In genomic region chr11:63871962-63872832, GRCh38 we compare ENCODE assay signal across 8 cellular contexts. TPM values are rescaled to one million over a fixed set of nuclear protein-coding genes. Genes with fewer than 3 reads are reported as not detected.
A peak's percentile ranks its signal among the peaks of the same experiment; 100 is the strongest.
DNase-seq lines count a peak whose midpoint lies in the region; ATAC-seq and TF ChIP-seq lines count a peak whose summit lies in the region.

No MANE protein-coding gene starts in this region.

- H3K4me3 ChIP-seq in OCI-LY1 (ENCODE audit: low read depth, low read length, poor library complexity, severe bottlenecking): no peak overlapping the region
- no peak overlapping the region for H3K4me3 ChIP-seq in ovary

- H3K27ac ChIP-seq in OCI-LY1 (ENCODE audit: low read depth, low read length, poor library complexity, severe bottlenecking) (peak overlapping the region; percentile 64), ovary (peak overlapping the region in 1 of 2 donors; percentile 39)

- H3K4me1 ChIP-seq in OCI-LY1 (ENCODE audit: insufficient read depth, low read length, severe bottlenecking) (peaks cover 27% of the 10 kb centered on the region), ovary (ENCODE audit: insufficient read depth) (peaks cover 35% of the 10 kb centered on the region)

- no peak overlapping the region for H3K4me3 Mint-ChIP-seq in activated naive CD8-positive, alpha-beta T cell treated with anti-CD3 and anti-CD28 coated beads, Interleukin-2, amount 50 U/mL, for 24 hours

- H3K9me3 ChIP-seq in OCI-LY1 (ENCODE audit: low read length) (no peaks in the 10 kb centered on the region), ovary (no peaks in the 10 kb centered on the region)

- no peak overlapping the region for H3K9ac ChIP-seq in OCI-LY1 (ENCODE audit: low read length)

- no peaks in the 10 kb centered on the region for H3K9me3 Mint-ChIP-seq in activated naive CD8-positive, alpha-beta T cell treated with anti-CD3 and anti-CD28 coated beads, Interleukin-2, amount 50 U/mL, for 24 hours

- H4K20me1 ChIP-seq in OCI-LY1 (ENCODE audit: insufficient read depth, low read length): no peaks in the 10 kb centered on the region

- H3K4me1 Mint-ChIP-seq in activated naive CD8-positive, alpha-beta T cell treated with anti-CD3 and anti-CD28 coated beads, Interleukin-2, amount 50 U/mL, for 24 hours: peaks cover 81% of the 10 kb centered on the region

- DNase-seq in DMS79 (lab: John Stamatoyannopoulos, UW) (peak; percentile 72), head of caudate nucleus (peak; percentile 44 to 92 (median 78)), ovary (peak; percentile 45 to 79 (median 60))
- peak; percentile 42 for DNase-seq in activated naive CD8-positive, alpha-beta T cell treated with anti-CD3 and anti-CD28 coated beads, Interleukin-2, amount 50 U/mL, for 24 hours
- DNase-seq in activated CD4-positive, CD25-positive, alpha-beta regulatory T cell treated with anti-CD3 and anti-CD28 coated beads, Interleukin-2, amount 50 U/mL, for 72 hours: no peak

- H3K36me3 ChIP-seq in OCI-LY1 (ENCODE audit: insufficient read depth, low read length) (peaks cover 34% of the 10 kb centered on the region; the same call in 1 of the 2 replicates), ovary (no peaks in the 10 kb centered on the region)

- no peak overlapping the region for H2AFZ ChIP-seq in OCI-LY1 (ENCODE audit: low read length)

- intact Hi-C loops in head of caudate nucleus (cut with DNase I) (no loop called here), ovary (cut with DNase I) (loop anchor here in 1 of 4 donors (5.0 kb wide), 1 partner anchor 35 kb away; no protein-coding TSS in a partner anchor)

- H3K79me2 ChIP-seq in OCI-LY1 (ENCODE audit: insufficient read depth, low read length): peaks cover 52% of the 10 kb centered on the region

- H3K27ac Mint-ChIP-seq in activated naive CD8-positive, alpha-beta T cell treated with anti-CD3 and anti-CD28 coated beads, Interleukin-2, amount 50 U/mL, for 24 hours: no peak overlapping the region

- H3K9me2 ChIP-seq in OCI-LY1 (ENCODE audit: low read depth, low read length): no peaks in the 10 kb centered on the region

- peak; percentile 43; the same call in 1 of the 2 replicates for TF ChIP-seq CTCF in OCI-LY1 (IDR thresholded peaks at IDR 0.05; ENCODE audit: low read length)
- TF ChIP-seq CTCF in ovary (IDR thresholded peaks at IDR 0.05): peak in 1 of 3 donors; percentile 42

- no peaks in the 10 kb centered on the region for H3K27me3 Mint-ChIP-seq in activated naive CD8-positive, alpha-beta T cell treated with anti-CD3 and anti-CD28 coated beads, Interleukin-2, amount 50 U/mL, for 24 hours

- 10 to 15% (median 11%) methylated on average over 11 of the region's 11 CpGs for WGBS in ovary, 3 donors

- H3K27me3 ChIP-seq in OCI-LY1 (ENCODE audit: insufficient read depth, low read length) (no peaks in the 10 kb centered on the region), ovary (no peaks in the 10 kb centered on the region)

- TF ChIP-seq POLR2A in ovary (IDR thresholded peaks at IDR 0.05): no peak

- H3F3A ChIP-seq in OCI-LY1 (ENCODE audit: insufficient read depth, low read length): no peaks in the 10 kb centered on the region

- no peak for TF ChIP-seq EP300 in ovary (IDR thresholded peaks at IDR 0.05)

- no peak overlapping the region for H3K4me2 ChIP-seq in OCI-LY1 (ENCODE audit: low read length)

- ATAC-seq in GM19397 (IDR thresholded peaks at IDR 0.05; ENCODE audit: unreplicated experiment) (peak; percentile 91), HG03432 (IDR thresholded peaks at IDR 0.05; ENCODE audit: unreplicated experiment) (peak; percentile 89)
- ATAC-seq in activated naive CD8-positive, alpha-beta T cell treated with anti-CD3 and anti-CD28 coated beads, Interleukin-2, amount 50 U/mL, for 24 hours: peak; percentile 74

- peaks cover 14% of the 10 kb centered on the region for H3K36me3 Mint-ChIP-seq in activated naive CD8-positive, alpha-beta T cell treated with anti-CD3 and anti-CD28 coated beads, Interleukin-2, amount 50 U/mL, for 24 hours (ENCODE audit: low read depth)

RNA-seq across cellular contexts. Expression of gene MARK2, which starts 33.3 kb away (rescaled TPM):
- 10 to 100 TPM; 13.5 to 27.8 (median 25.8) TPM for total RNA-seq in ovary
- 10 to 100 TPM; 12.3 to 27.0 TPM for polyA plus RNA-seq in ovary

RNA-seq across cellular contexts. Expression of gene RCOR2, which starts 44.8 kb away (rescaled TPM):
- total RNA-seq in ovary: 1 to 10 TPM in 5 of 7 donors, under 1 TPM in 2; 0.12 to 7.9 (median 5.4) TPM
- under 1 TPM; 0.60 to 0.94 TPM for polyA plus RNA-seq in ovary

RNA-seq across cellular contexts. Expression of gene SPINDOC, which starts 58.9 kb away (rescaled TPM):
- total RNA-seq in ovary: 10 to 100 TPM; 10.2 to 22.7 (median 19.5) TPM
- 10 to 100 TPM in 1 of 2 donors, 1 to 10 TPM in 1; 5.4 to 15.8 TPM for polyA plus RNA-seq in ovary
